ENCODE assay signal across 14 cellular contexts in the genomic region with DNA sequence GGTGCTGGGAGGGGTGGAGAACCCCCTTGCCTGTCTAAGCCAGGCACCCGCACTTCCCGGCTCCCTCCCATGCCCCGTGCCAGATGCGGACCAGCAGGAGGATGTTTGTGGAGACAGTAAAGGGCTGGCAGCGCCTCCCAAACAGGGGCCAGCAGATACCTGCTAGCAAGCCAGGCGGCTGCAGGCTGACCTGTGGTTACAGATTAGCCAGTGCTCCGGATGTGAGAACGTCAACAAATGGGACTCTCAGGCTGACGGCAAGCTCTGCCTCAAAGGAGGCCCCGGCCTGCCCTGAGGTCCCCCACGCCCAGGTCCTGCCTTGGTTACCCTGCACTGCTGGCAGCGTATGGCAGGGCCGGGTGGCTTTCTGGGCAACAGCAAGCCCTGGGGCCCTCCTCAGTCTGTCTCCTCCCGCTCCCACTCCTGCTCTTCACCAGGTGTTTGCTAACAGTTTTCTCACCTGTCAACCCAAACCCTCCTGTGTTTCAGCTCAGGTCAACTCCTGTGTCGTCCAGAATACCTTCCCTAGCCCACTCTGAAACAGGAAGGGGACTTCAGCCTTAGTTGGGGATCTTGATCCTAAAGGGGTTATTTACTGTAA.
DNase-seq lines count a peak whose midpoint lies in the region; ATAC-seq and FAIRE-seq lines count a peak whose summit lies in the region.
"Had no signal": no experiment of that assay in that cellular context is flagged by ENCODE, and none has a peak within 500 bp of the region (broad histone marks: within the 10 kb centered on the region; RNA-seq: fewer than 3 reads in every experiment).

No MANE protein-coding gene starts in this region.

- no peak overlapping the region for H3K4ac ChIP-seq in neuronal stem cell (ENCODE audit: low read length)

- H3K79me1 ChIP-seq in neuronal stem cell (ENCODE audit: low read depth, low read length), result no peaks in the 10 kb centered on the region

- FAIRE-seq in GM18507 (lab: Jason Lieb, UNC), result peak; percentile 53

- no peak overlapping the region for H3K9ac ChIP-seq in neuronal stem cell (ENCODE audit: low read depth, low read length, poor library complexity)

- H2BK5ac ChIP-seq in neuronal stem cell (ENCODE audit: low read length), result no peak overlapping the region

- H3K9me3 ChIP-seq in neuronal stem cell (replicated peaks in 1 of 2; ENCODE audit: control insufficient read depth in 2 of 2, insufficient read depth in 1 of 2, low read depth in 1 of 2, low read length in 2 of 2), result no peaks in the 10 kb centered on the region
- H3K9me3 ChIP-seq: heart left ventricle had no signal

- no peak overlapping the region for H2BK120ac ChIP-seq in neuronal stem cell (ENCODE audit: low read depth, low read length)

- H2BK15ac ChIP-seq in neuronal stem cell (ENCODE audit: low read length), result no peak overlapping the region

- no CpG with 5 or more reads among the region's 15 CpGs for WGBS in neuronal stem cell (ENCODE audit: extremely low coverage in 2 of 2, insufficient read length in 2 of 2, insufficient replicate concordance in 1 of 2), 2 donors

- H3K4me1 ChIP-seq in neuronal stem cell (ENCODE audit: control insufficient read depth in 2 of 2, insufficient read depth in 1 of 2, low read depth in 1 of 2, low read length in 2 of 2), result peaks cover 0 to 10% of the 10 kb centered on the region in 2 donors

- peaks cover 0 to 11% (median 0%) of the 10 kb centered on the region in 3 experiments for H3K27me3 ChIP-seq in neuronal stem cell (ENCODE audit: control insufficient read depth in 3 of 3, insufficient read depth in 3 of 3, low read depth in 1 of 3, low read length in 3 of 3)

- no peak overlapping the region for H2AK5ac ChIP-seq in neuronal stem cell (ENCODE audit: low read depth, low read length)

- no peak overlapping the region for H3K14ac ChIP-seq in neuronal stem cell (ENCODE audit: low read length)

- no peaks in the 10 kb centered on the region for H3K36me3 ChIP-seq in neuronal stem cell (replicated peaks in 1 of 2; ENCODE audit: control insufficient read depth in 2 of 2, insufficient read depth in 2 of 2, low read length in 2 of 2)
- H3K36me3 ChIP-seq: brain microvascular endothelial cell, heart left ventricle had no signal

- H2BK12ac ChIP-seq in neuronal stem cell (ENCODE audit: low read length), result no peak overlapping the region

- no peak overlapping the region for H3K4me2 ChIP-seq in neuronal stem cell (ENCODE audit: insufficient read depth, low read length, poor library complexity, severe bottlenecking)

- no peak for ATAC-seq in HG02623 (IDR thresholded peaks at IDR 0.05; ENCODE audit: unreplicated experiment)
- no peak for ATAC-seq in HG03159 (IDR thresholded peaks at IDR 0.05; ENCODE audit: unreplicated experiment)
- ATAC-seq: heart left ventricle had no signal

- no peak overlapping the region for H2AFZ ChIP-seq in neuronal stem cell (ENCODE audit: low read length)

- H4K91ac ChIP-seq in neuronal stem cell (ENCODE audit: low read depth, low read length, poor library complexity), result no peak overlapping the region

- DNase-seq in GM18507 (ENCODE audit: extremely low spot score, insufficient read length, low read depth) (no peak), H4 (ENCODE audit: low spot score) (peak; percentile 43), SW480 (ENCODE audit: low spot score) (peak; percentile 77), neuronal stem cell (ENCODE audit: low spot score) (no peak), NCI-H187 treated with DMSO at 0.1 percent for 48 hours (lab: John Stamatoyannopoulos, UW) (no peak)
- DNase-seq in activated CD8-positive, alpha-beta memory T cell treated with anti-CD3 and anti-CD28 coated beads, Interleukin-2, amount 50 U/mL, for 4 hours, result no peak
- DNase-seq: activated CD4-positive, alpha-beta memory T cell treated with anti-CD3 and anti-CD28 coated beads, Interleukin-2, amount 10 ng/mL, durations not matched to agents 7 days and 5 days; brain microvascular endothelial cell; endodermal cell; mesendoderm; NCI-H1417 treated with DMSO at 0.1 percent for 48 hours had no signal

- H3K18ac ChIP-seq in neuronal stem cell (ENCODE audit: low read length), result peak overlapping the region; percentile 58

- H3K23ac ChIP-seq in neuronal stem cell (ENCODE audit: low read depth, low read length, poor library complexity), result no peak overlapping the region

- no peak overlapping the region for H3K4me3 ChIP-seq in neuronal stem cell (ENCODE audit: low read length in 2 of 2)
- H3K4me3 ChIP-seq: heart left ventricle had no signal

- H4K8ac ChIP-seq in neuronal stem cell (ENCODE audit: low read depth, low read length), result no peak overlapping the region

- no peak overlapping the region for H3K27ac ChIP-seq in neuronal stem cell (replicated peaks; ENCODE audit: low read length)
- H3K27ac ChIP-seq: brain microvascular endothelial cell, heart left ventricle had no signal

Comparison
In these comparisons a context has a peak if more than half of its experiments do, and no peak if none do; other contexts are left out.
1. DNase-seq: peak in H4 (single experiment) and SW480 (single experiment); none in GM18507 (single experiment), neuronal stem cell (single experiment), NCI-H187 treated with DMSO at 0.1 percent for 48 hours (single experiment) and activated CD8-positive, alpha-beta memory T cell treated with anti-CD3 and anti-CD28 coated beads, Interleukin-2, amount 50 U/mL, for 4 hours (single experiment).